Comparison of ENCODE assay signal across 10 cellular contexts in the genomic region with DNA sequence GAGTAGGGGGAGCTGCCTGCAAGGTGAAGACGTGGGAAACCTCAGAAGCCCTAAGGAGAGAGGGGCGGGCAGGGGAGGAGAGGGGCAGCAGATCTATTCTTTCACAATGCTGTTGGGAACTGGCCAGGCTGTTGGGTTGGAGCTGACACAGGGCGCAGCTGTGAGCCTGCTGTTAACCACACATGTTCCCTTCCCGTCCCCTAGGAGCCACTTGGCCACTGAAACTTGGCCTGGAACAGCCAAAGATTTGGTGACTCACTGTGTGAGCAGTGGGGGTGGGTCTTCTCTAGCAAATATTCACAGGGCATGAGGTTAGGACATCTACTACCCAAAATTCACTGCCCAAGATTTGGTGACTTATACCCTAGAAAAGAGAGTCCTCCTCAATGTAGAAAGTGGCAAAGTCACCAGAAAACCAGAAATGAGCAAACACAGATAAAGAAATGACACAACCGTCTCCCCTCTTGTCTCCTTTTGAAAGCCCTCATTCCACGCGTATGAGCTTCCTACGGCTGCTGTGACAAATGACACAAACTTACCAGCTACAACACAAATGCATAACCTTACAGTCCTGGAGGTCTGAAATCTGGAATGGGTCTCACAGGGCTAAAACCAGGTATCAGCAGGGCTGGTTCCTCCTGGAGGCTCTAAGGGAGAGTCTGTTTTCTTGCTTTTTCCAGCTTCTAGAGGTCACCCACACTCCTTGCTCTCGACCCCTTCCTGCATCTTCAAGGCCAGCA. TPM values are rescaled to one million over a fixed set of nuclear protein-coding genes. Genes with fewer than 3 reads are reported as not detected.
DNase-seq lines count a peak whose midpoint lies in the region; ATAC-seq and TF ChIP-seq lines count a peak whose summit lies in the region.
"Had no signal": no experiment of that assay in that cellular context is flagged by ENCODE, and none has a peak within 500 bp of the region (broad histone marks: within the 10 kb centered on the region; RNA-seq: fewer than 3 reads in every experiment).

No MANE protein-coding gene starts in this region.

- POLR2A ChIA-PET in AG04449 (lab: Yijun Ruan, JAX) = no interaction called here

- peaks cover 0 to 5% (median 0%) of the 10 kb centered on the region in 5 experiments for H3K9me3 Mint-ChIP-seq in brain
- H3K9me3 Mint-ChIP-seq in activated CD4-positive, alpha-beta T cell treated with anti-CD3 and anti-CD28 coated beads, Interleukin-2, amount 10 ng/mL, durations not matched to agents 24 days and 14 days = no peaks in the 10 kb centered on the region
- H3K9me3 Mint-ChIP-seq: stimulated activated naive B cell treated with anti-CD40 and anti-IgM and Interleukin-4, amounts not matched to agents 10 μg/mL and 1 μg/mL and 100 μg/mL, for 72 hours had no signal

- in situ Hi-C loops in G401 (cut with HindIII; ENCODE audit: low sequenced_read_pairs) = no loop called here

- H3K4me3 Mint-ChIP-seq in brain = peak overlapping the region in 4 of 5 experiments; percentile 46 to 75 (median 58)
- no peak overlapping the region for H3K4me3 Mint-ChIP-seq in activated CD4-positive, alpha-beta T cell treated with anti-CD3 and anti-CD28 coated beads, Interleukin-2, amount 10 ng/mL, durations not matched to agents 24 days and 14 days
- H3K4me3 Mint-ChIP-seq: stimulated activated naive B cell treated with anti-CD40 and anti-IgM and Interleukin-4, amounts not matched to agents 10 μg/mL and 1 μg/mL and 100 μg/mL, for 72 hours had no signal

- peak overlapping the region; percentile 49 to 93 (median 91) for H3K27ac Mint-ChIP-seq in brain
- no peak overlapping the region for H3K27ac Mint-ChIP-seq in activated CD4-positive, alpha-beta T cell treated with anti-CD3 and anti-CD28 coated beads, Interleukin-2, amount 10 ng/mL, durations not matched to agents 24 days and 14 days
- H3K27ac Mint-ChIP-seq: stimulated activated naive B cell treated with anti-CD40 and anti-IgM and Interleukin-4, amounts not matched to agents 10 μg/mL and 1 μg/mL and 100 μg/mL, for 72 hours had no signal

- TF ChIP-seq CTCF in AG04449 (IDR thresholded peaks at IDR 0.05; ENCODE audit: insufficient read depth, low read length, missing control alignments) = no peak
- no peak for TF ChIP-seq CTCF in LNCaP clone FGC (IDR thresholded peaks at IDR 0.05; ENCODE audit: control insufficient read depth, extremely low read depth, insufficient read depth)
- no peak for TF ChIP-seq CTCF in brain (conservative IDR thresholded peaks at IDR 0.05)
- no peak for TF ChIP-seq CTCF in lower lobe of right lung (IDR thresholded peaks at IDR 0.05)

- peaks cover 4% of the 10 kb centered on the region for H3K27me3 Mint-ChIP-seq in brain
- peaks cover 25% of the 10 kb centered on the region for H3K27me3 Mint-ChIP-seq in activated CD4-positive, alpha-beta T cell treated with anti-CD3 and anti-CD28 coated beads, Interleukin-2, amount 10 ng/mL, durations not matched to agents 24 days and 14 days
- H3K27me3 Mint-ChIP-seq: stimulated activated naive B cell treated with anti-CD40 and anti-IgM and Interleukin-4, amounts not matched to agents 10 μg/mL and 1 μg/mL and 100 μg/mL, for 72 hours had no signal

- H3K4me3 ChIP-seq in AG04449 (ENCODE audit: low read depth, low read length) (no peak overlapping the region), LNCaP clone FGC (ENCODE audit: low read depth, low read length) (no peak overlapping the region), lower lobe of right lung (peak overlapping the region; percentile 7)

- peak overlapping the region; percentile 66 for H3K27ac ChIP-seq in lower lobe of right lung
- H3K27ac ChIP-seq: epithelial cell of prostate had no signal

- CTCF ChIA-PET in AG04449 (lab: Yijun Ruan, JAX) = interaction anchor here (0.8 to 10.8 kb wide), 5 partner anchors 10 to 53 kb away, joined by 3 to 212 read pairs (median 8); no protein-coding TSS in a partner anchor

- no peaks in the 10 kb centered on the region for H3K36me3 ChIP-seq in lower lobe of right lung

- no peaks in the 10 kb centered on the region for H3K9me3 ChIP-seq in lower lobe of right lung

- no peaks in the 10 kb centered on the region for H3K27me3 ChIP-seq in lower lobe of right lung (ENCODE audit: low read depth)

- H3K4me1 Mint-ChIP-seq in brain = peaks cover 83% of the 10 kb centered on the region
- no peaks in the 10 kb centered on the region for H3K4me1 Mint-ChIP-seq in activated CD4-positive, alpha-beta T cell treated with anti-CD3 and anti-CD28 coated beads, Interleukin-2, amount 10 ng/mL, durations not matched to agents 24 days and 14 days

- intact Hi-C loops in lower lobe of right lung (cut with DNase I) = no loop called here
- intact Hi-C loops in activated CD4-positive, alpha-beta T cell treated with anti-CD3 and anti-CD28 coated beads, Interleukin-2, amount 10 ng/mL, durations not matched to agents 24 days and 14 days (cut with micrococcal nuclease) = no loop called here

- H3K36me3 Mint-ChIP-seq in brain = peaks cover 9% of the 10 kb centered on the region
- H3K36me3 Mint-ChIP-seq in activated CD4-positive, alpha-beta T cell treated with anti-CD3 and anti-CD28 coated beads, Interleukin-2, amount 10 ng/mL, durations not matched to agents 24 days and 14 days (ENCODE audit: low read depth) = no peaks in the 10 kb centered on the region
- H3K36me3 Mint-ChIP-seq: stimulated activated naive B cell treated with anti-CD40 and anti-IgM and Interleukin-4, amounts not matched to agents 10 μg/mL and 1 μg/mL and 100 μg/mL, for 72 hours had no signal

- ATAC-seq in lower lobe of right lung = peak; percentile 85 to 87
- no peak for ATAC-seq in HG02938 (IDR thresholded peaks at IDR 0.05; ENCODE audit: unreplicated experiment)

- peaks cover 35% of the 10 kb centered on the region for H3K4me1 ChIP-seq in lower lobe of right lung

- DNase-seq in AG04449 (ENCODE audit: low read depth, low spot score) (peak; percentile 16), LNCaP clone FGC (ENCODE audit: low read depth) (peak; percentile 82), lower lobe of right lung (peak; percentile 79), G401 (ENCODE audit: low spot score) (no peak), DMS114 treated with DMSO at 0.1 percent for 48 hours (lab: John Stamatoyannopoulos, UW; ENCODE audit: unreplicated experiment) (no peak)
- no peak for DNase-seq in activated CD4-positive, alpha-beta T cell treated with anti-CD3 and anti-CD28 coated beads, Interleukin-2, amount 10 ng/mL, durations not matched to agents 24 days and 14 days
- DNase-seq: stimulated activated naive B cell treated with anti-CD40 and anti-IgM and Interleukin-4, amounts not matched to agents 10 μg/mL and 1 μg/mL and 100 μg/mL, for 72 hours had no signal

RNA-seq across cellular contexts. Expression of a gene that starts 6.3 kb away (rescaled TPM):
- 60.6 TPM for polyA plus RNA-seq in brain (ENCODE audit: insufficient read depth, low read depth, low replicate concordance)
- 24.7 TPM for total RNA-seq in lower lobe of right lung
- total RNA-seq in G401 (2014; rRNA removed; shearing (Covaris generic)) = 9.6 and 21.7 TPM in 2 replicates
- total RNA-seq in activated CD4-positive, alpha-beta T cell treated with anti-CD3 and anti-CD28 coated beads, Interleukin-2, amount 10 ng/mL, durations not matched to agents 24 days and 14 days = 1.4 and 1.9 TPM in 2 replicates

RNA-seq across cellular contexts. Expression of a gene that starts 7.0 kb away (rescaled TPM):
- 10.0 TPM for polyA plus RNA-seq in brain (ENCODE audit: insufficient read depth, low read depth, low replicate concordance)
- total RNA-seq in lower lobe of right lung = 14.1 TPM
- total RNA-seq in G401 (2014; rRNA removed; shearing (Covaris generic)) = 13.7 and 14.4 TPM in 2 replicates
- 0.37 and 0.54 TPM in 2 replicates for total RNA-seq in activated CD4-positive, alpha-beta T cell treated with anti-CD3 and anti-CD28 coated beads, Interleukin-2, amount 10 ng/mL, durations not matched to agents 24 days and 14 days

Comparison
In these comparisons a context has a peak if more than half of its experiments do, and no peak if none do; other contexts are left out.
1. DNase-seq: peak in AG04449 (single experiment), LNCaP clone FGC (single experiment) and lower lobe of right lung (single experiment); none in G401 (single experiment), DMS114 treated with DMSO at 0.1 percent for 48 hours (single experiment) and activated CD4-positive, alpha-beta T cell treated with anti-CD3 and anti-CD28 coated beads, Interleukin-2, amount 10 ng/mL, durations not matched to agents 24 days and 14 days (single experiment).